Comparison of ENCODE assay signal across 28 cellular contexts in the genomic region with DNA sequence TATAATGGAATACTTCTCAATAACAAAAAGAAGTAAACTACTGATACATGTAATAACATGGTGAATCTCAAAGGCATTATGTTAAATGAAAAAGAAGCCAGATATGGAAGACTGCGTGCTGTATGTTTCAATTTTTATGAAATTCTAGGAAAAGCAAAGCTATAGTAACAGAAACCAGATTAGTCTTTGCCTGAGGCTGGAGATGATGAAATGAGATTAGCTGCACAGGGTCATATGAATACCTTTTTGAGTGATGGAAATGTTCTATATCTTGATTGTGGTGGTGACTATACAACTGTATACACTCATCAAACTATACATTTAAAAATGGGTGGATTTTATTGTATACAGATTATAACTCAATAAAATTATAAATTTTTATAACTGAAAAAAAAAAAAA.
"Had no signal": no experiment of that assay in that cellular context is flagged by ENCODE, and none has a peak within 500 bp of the region (broad histone marks: within the 10 kb centered on the region; RNA-seq: fewer than 3 reads in every experiment).

No MANE protein-coding gene starts in this region.

- H3K9me3 ChIP-seq: stomach, suprapubic skin, testis, thyroid gland, tibial artery, transverse colon, upper lobe of right lung, uterus, vagina had no signal

- H3K27me3 Mint-ChIP-seq: type B pancreatic cell had no signal

- H3K9me3 Mint-ChIP-seq: stimulated activated naive CD8-positive, alpha-beta T cell treated with anti-CD3 and anti-CD28 coated beads, Interleukin-15, Interleukin-2, amounts not matched to agents 100 ng/mL and 50 ng/mL, for 24 hours had no signal

- H3K36me3 ChIP-seq: stomach, suprapubic skin, thoracic aorta, thyroid gland, tibial artery, tibial nerve, transverse colon, upper lobe of left lung, upper lobe of right lung, uterus, vagina had no signal

- H3K4me1 Mint-ChIP-seq: stimulated activated effector memory CD8-positive, alpha-beta T cell treated with anti-CD3 and anti-CD28 coated beads, Interleukin-12 subunit alpha, Interleukin-12 subunit beta, amount 100 ng/mL, for 72 hours; stimulated activated memory B cell treated with anti-CD40 and anti-IgM and Interleukin-4, amounts not matched to agents 10 μg/mL and 1 μg/mL and 100 μg/mL, for 72 hours; stimulated activated naive B cell treated with anti-CD40 and anti-IgM and Interleukin-4, amounts not matched to agents 10 μg/mL and 1 μg/mL and 100 μg/mL, for 72 hours; stimulated activated naive CD8-positive, alpha-beta T cell treated with anti-CD3 and anti-CD28 coated beads, Interleukin-15, amount 100 ng/mL, for 72 hours had no signal

- H3K27ac ChIP-seq: stomach, suprapubic skin, testis, thoracic aorta, thyroid gland, tibial artery, tibial nerve, transverse colon, upper lobe of left lung, upper lobe of right lung, uterus, vagina had no signal

- H3K4me3 ChIP-seq: stomach, suprapubic skin, testis, thoracic aorta, thyroid gland, tibial artery, tibial nerve, transverse colon, upper lobe of left lung, upper lobe of right lung, uterus, vagina had no signal

- H3K36me3 Mint-ChIP-seq: stimulated activated effector memory CD8-positive, alpha-beta T cell treated with anti-CD3 and anti-CD28 coated beads, Interleukin-12 subunit alpha, Interleukin-12 subunit beta, amount 100 ng/mL, for 72 hours; stimulated activated naive B cell treated with anti-CD40 and anti-IgM and Interleukin-4, amounts not matched to agents 10 μg/mL and 1 μg/mL and 100 μg/mL, for 72 hours; type B pancreatic cell had no signal

- DNase-seq: stimulated activated CD4-positive, alpha-beta T cell treated with anti-CD3 and anti-CD28 coated beads, Interleukin-2, amount 100 ng/mL, for 48 hours; stimulated activated CD4-positive, alpha-beta T cell treated with anti-CD3 and anti-CD28 coated beads, Interleukin-4, amount 100 ng/mL, for 1 hour; stimulated activated CD4-positive, alpha-beta T cell treated with anti-CD3 and anti-CD28 coated beads, Interleukin-4, amount 100 ng/mL, for 24 hours; stimulated activated CD4-positive, alpha-beta T cell treated with anti-CD3 and anti-CD28 coated beads, Interleukin-4, amount 100 ng/mL, for 4 hours; stimulated activated CD8-positive, alpha-beta memory T cell treated with anti-CD3 and anti-CD28 coated beads, Interleukin-4, amount 100 ng/mL, for 48 hours; stimulated activated naive B cell treated with anti-CD40 and anti-IgM and Interleukin-4, amounts not matched to agents 10 μg/mL and 1 μg/mL and 100 μg/mL, for 72 hours; stimulated activated naive CD4-positive, alpha-beta T cell; stimulated activated naive CD4-positive, alpha-beta T cell treated with Interleukin-2 at 50 U/mL for 16 hours; stimulated activated naive CD8-positive, alpha-beta T cell treated with anti-CD3 and anti-CD28 coated beads, Interleukin-15, amount 100 ng/mL, for 72 hours; stimulated activated naive CD8-positive, alpha-beta T cell treated with anti-CD3 and anti-CD28 coated beads, Interleukin-15, Interleukin-2, amounts not matched to agents 100 U/mL and 50 U/mL, for 24 hours; stomach; substantia nigra; testis; thyroid gland; tibial artery; transverse colon; upper lobe of left lung; upper lobe of right lung; uterus had no signal

- H3K27me3 ChIP-seq: stomach, suprapubic skin, testis, thyroid gland, tibial artery, tibial nerve, transverse colon, upper lobe of left lung, upper lobe of right lung, uterus, vagina had no signal

- H3K27ac Mint-ChIP-seq: stimulated activated effector memory CD8-positive, alpha-beta T cell treated with anti-CD3 and anti-CD28 coated beads, Interleukin-12 subunit alpha, Interleukin-12 subunit beta, amount 100 ng/mL, for 72 hours; stimulated activated memory B cell treated with anti-CD40 and anti-IgM and Interleukin-4, amounts not matched to agents 10 μg/mL and 1 μg/mL and 100 μg/mL, for 72 hours; stimulated activated naive B cell treated with anti-CD40 and anti-IgM and Interleukin-4, amounts not matched to agents 10 μg/mL and 1 μg/mL and 100 μg/mL, for 72 hours; stimulated activated naive CD8-positive, alpha-beta T cell treated with anti-CD3 and anti-CD28 coated beads, Interleukin-15, amount 100 ng/mL, for 72 hours; stimulated activated naive CD8-positive, alpha-beta T cell treated with anti-CD3 and anti-CD28 coated beads, Interleukin-15, Interleukin-2, amounts not matched to agents 100 ng/mL and 50 ng/mL, for 24 hours; type B pancreatic cell had no signal

- ATAC-seq: stimulated activated effector memory CD8-positive, alpha-beta T cell treated with anti-CD3 and anti-CD28 coated beads, Interleukin-12 subunit alpha, Interleukin-12 subunit beta, amount 100 ng/mL, for 72 hours; stimulated activated memory B cell treated with anti-CD40 and anti-IgM and Interleukin-4, amounts not matched to agents 10 μg/mL and 1 μg/mL and 100 μg/mL, for 72 hours; stimulated activated naive B cell treated with anti-CD40 and anti-IgM and Interleukin-4, amounts not matched to agents 10 μg/mL and 1 μg/mL and 100 μg/mL, for 72 hours; stimulated activated naive CD8-positive, alpha-beta T cell treated with anti-CD3 and anti-CD28 coated beads, Interleukin-15, amount 100 ng/mL, for 72 hours; stimulated activated naive CD8-positive, alpha-beta T cell treated with anti-CD3 and anti-CD28 coated beads, Interleukin-15, Interleukin-2, amounts not matched to agents 100 U/mL and 50 U/mL, for 24 hours; upper lobe of right lung had no signal

- H3K4me1 ChIP-seq: stomach, suprapubic skin, testis, thyroid gland, transverse colon, upper lobe of left lung, upper lobe of right lung, uterus, vagina had no signal

- FAIRE-seq: urothelium cell line had no signal

- H3K4me3 Mint-ChIP-seq: stimulated activated effector memory CD8-positive, alpha-beta T cell treated with anti-CD3 and anti-CD28 coated beads, Interleukin-12 subunit alpha, Interleukin-12 subunit beta, amount 100 ng/mL, for 72 hours; stimulated activated memory B cell treated with anti-CD40 and anti-IgM and Interleukin-4, amounts not matched to agents 10 μg/mL and 1 μg/mL and 100 μg/mL, for 72 hours; stimulated activated naive B cell treated with anti-CD40 and anti-IgM and Interleukin-4, amounts not matched to agents 10 μg/mL and 1 μg/mL and 100 μg/mL, for 72 hours; stimulated activated naive CD8-positive, alpha-beta T cell treated with anti-CD3 and anti-CD28 coated beads, Interleukin-15, amount 100 ng/mL, for 72 hours; stimulated activated naive CD8-positive, alpha-beta T cell treated with anti-CD3 and anti-CD28 coated beads, Interleukin-15, Interleukin-2, amounts not matched to agents 100 ng/mL and 50 ng/mL, for 24 hours; type B pancreatic cell had no signal
